In the genomic region with DNA sequence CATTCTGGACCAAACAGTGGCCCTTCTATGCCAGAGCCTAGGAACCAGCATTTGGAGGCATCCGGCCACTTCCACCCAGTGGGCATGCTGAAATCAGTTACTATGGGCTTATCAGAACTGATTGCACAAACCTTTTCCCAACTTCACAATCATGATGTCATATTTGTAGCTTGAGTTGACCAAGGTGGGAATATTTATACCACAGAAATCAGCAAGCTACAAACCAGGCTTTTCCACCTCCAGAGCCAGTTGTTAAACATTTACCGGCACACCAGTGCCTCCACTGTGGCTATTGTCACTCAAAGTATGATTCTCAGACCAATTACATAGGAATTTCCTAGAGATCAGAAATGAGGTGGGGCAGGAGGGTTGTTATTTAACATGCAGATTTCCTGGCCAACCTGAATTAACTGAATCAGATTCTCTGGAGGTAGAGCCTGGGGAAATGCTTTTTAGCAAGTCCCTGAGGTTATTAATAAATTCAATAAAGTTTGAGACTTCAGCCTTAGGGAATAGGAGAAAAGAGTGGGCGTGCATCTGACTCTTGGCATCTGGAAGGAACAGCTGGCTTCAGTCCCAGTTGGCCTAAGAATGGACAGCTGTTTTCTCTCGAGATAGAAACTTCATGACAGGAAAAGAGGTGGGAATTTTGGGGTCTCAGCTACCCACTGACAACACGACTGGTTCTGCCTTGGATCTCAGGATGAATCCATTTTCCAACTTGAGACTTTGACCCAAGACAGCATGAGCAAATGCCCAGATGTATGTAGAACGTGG, we compare ENCODE assay signal across 10 cellular contexts.
DNase-seq lines count a peak whose midpoint lies in the region; ATAC-seq and TF ChIP-seq lines count a peak whose summit lies in the region.
"Had no signal": no experiment of that assay in that cellular context is flagged by ENCODE, and none has a peak within 500 bp of the region (broad histone marks: within the 10 kb centered on the region; RNA-seq: fewer than 3 reads in every experiment).

No MANE protein-coding gene starts in this region.

- H3K79me1 ChIP-seq in neuronal stem cell (ENCODE audit: low read depth, low read length), result no peaks in the 10 kb centered on the region

- H2BK120ac ChIP-seq in neuronal stem cell (ENCODE audit: low read depth, low read length), result no peak overlapping the region

- H3K4ac ChIP-seq in neuronal stem cell (ENCODE audit: low read length), result no peak overlapping the region

- POLR2A ChIA-PET in A673 (lab: Charles Lee; ENCODE audit: low non-redundant PET), result no interaction called here
- POLR2A ChIA-PET in WTC11 (lab: Charles Lee), result no interaction called here

- 28 to 37% (median 32%) methylated on average over 6 of the region's 6 CpGs for WGBS in heart left ventricle, 4 donors
- no CpG with 5 or more reads among the region's 6 CpGs for WGBS in neuronal stem cell (ENCODE audit: extremely low coverage in 2 of 2, insufficient read length in 2 of 2, insufficient replicate concordance in 1 of 2), 2 donors

- peak overlapping the region; percentile 40 for H3K18ac ChIP-seq in neuronal stem cell (ENCODE audit: low read length)

- no peak overlapping the region for H4K8ac ChIP-seq in neuronal stem cell (ENCODE audit: low read depth, low read length)

- H2AFZ ChIP-seq in neuronal stem cell (ENCODE audit: low read length), result no peak overlapping the region
- H2AFZ ChIP-seq: parathyroid adenoma had no signal

- no peak overlapping the region for H2BK5ac ChIP-seq in neuronal stem cell (ENCODE audit: low read length)

- no peaks in the 10 kb centered on the region for H3K9me3 ChIP-seq in A673 (ENCODE audit: low read depth, low read length, poor library complexity, severe bottlenecking)
- no peaks in the 10 kb centered on the region for H3K9me3 ChIP-seq in heart left ventricle
- H3K9me3 ChIP-seq in neuronal stem cell (replicated peaks in 1 of 2; ENCODE audit: control insufficient read depth in 2 of 2, insufficient read depth in 1 of 2, low read depth in 1 of 2, low read length in 2 of 2), result no peaks in the 10 kb centered on the region

- H3K36me3 ChIP-seq in A673 (ENCODE audit: insufficient read depth, low read length, poor library complexity, severe bottlenecking) (no peaks in the 10 kb centered on the region), heart left ventricle (no peaks in the 10 kb centered on the region), neuronal stem cell (replicated peaks in 1 of 2; ENCODE audit: control insufficient read depth in 2 of 2, insufficient read depth in 2 of 2, low read length in 2 of 2) (no peaks in the 10 kb centered on the region)

- H3K27me3 ChIP-seq in A673 (replicated peaks; ENCODE audit: insufficient read depth, low read depth, low read length, poor library complexity) (no peaks in the 10 kb centered on the region), heart left ventricle (no peaks in the 10 kb centered on the region), neuronal stem cell (ENCODE audit: control insufficient read depth in 3 of 3, insufficient read depth in 3 of 3, low read depth in 1 of 3, low read length in 3 of 3) (no peaks in the 10 kb centered on the region)

- no peak overlapping the region for H3K4me3 Mint-ChIP-seq in WTC11

- H3K9me3 Mint-ChIP-seq in WTC11, result no peaks in the 10 kb centered on the region

- H3K23ac ChIP-seq in neuronal stem cell (ENCODE audit: low read depth, low read length, poor library complexity), result no peak overlapping the region

- CTCF ChIA-PET in A673 (lab: Charles Lee), result no interaction called here
- CTCF ChIA-PET in WTC11 (lab: Charles Lee), result interaction anchor here (0.6 to 2.0 kb wide), 4 partner anchors 8 to 272 kb away, joined by 3 to 4 read pairs (median 4); no protein-coding TSS in a partner anchor

- no peak overlapping the region for H4K91ac ChIP-seq in neuronal stem cell (ENCODE audit: low read depth, low read length, poor library complexity)

- peaks cover 51% of the 10 kb centered on the region for H3K4me1 Mint-ChIP-seq in WTC11

- no peaks in the 10 kb centered on the region for H3K27me3 Mint-ChIP-seq in WTC11 (ENCODE audit: low read depth)

- H3K27ac Mint-ChIP-seq in WTC11, result peak overlapping the region; percentile 40; the same call in 1 of the 2 replicates

- intact Hi-C loops in A673 (cut with micrococcal nuclease; ENCODE audit: unreplicated experiment), result no loop called here
- intact Hi-C loops in heart left ventricle (cut with DNase I), result loop anchor here in 2 of 10 donors (1.0 to 10.0 kb wide), 2 partner anchors 270 to 574 kb away; no protein-coding TSS in a partner anchor

- no peaks in the 10 kb centered on the region for H3K36me3 Mint-ChIP-seq in WTC11

- no peak overlapping the region for H2BK15ac ChIP-seq in neuronal stem cell (ENCODE audit: low read length)

- DNase-seq in A673 (ENCODE audit: low spot score) (peak; percentile 18), WTC11 (ENCODE audit: low spot score) (no peak), heart left ventricle (peak in 4 of 5 donors; percentile 42 to 67 (median 59)), neuronal stem cell (ENCODE audit: low spot score) (no peak), NCI-H446 treated with DMSO at 0.1 percent for 48 hours (lab: John Stamatoyannopoulos, UW) (no peak), NCI-H1436 treated with DMSO at 0.1 percent for 48 hours (lab: John Stamatoyannopoulos, UW) (no peak), iPS-NIHi7 (ENCODE audit: extremely low spot score) (no peak)
- DNase-seq in activated CD4-positive, CD25-positive, alpha-beta regulatory T cell (lab: John Stamatoyannopoulos, UW), result no peak
- DNase-seq: central memory CD4-positive, alpha-beta T cell had no signal

- no peak overlapping the region for H2BK12ac ChIP-seq in neuronal stem cell (ENCODE audit: low read length)

- no peak overlapping the region for H3K4me2 ChIP-seq in neuronal stem cell (ENCODE audit: insufficient read depth, low read length, poor library complexity, severe bottlenecking)

- H3K4me3 ChIP-seq in A673 (ENCODE audit: low read depth, low read length, poor library complexity, severe bottlenecking) (no peak overlapping the region), heart left ventricle (no peak overlapping the region), neuronal stem cell (ENCODE audit: low read length in 2 of 2) (no peak overlapping the region)

- no TSS peak for BruUV-seq in A673 (replicated peaks; lab: Mats Ljungman, UMichigan)

- H3K4me1 ChIP-seq in A673 (ENCODE audit: insufficient read depth, low read length, poor library complexity, severe bottlenecking) (peaks cover 19% of the 10 kb centered on the region), heart left ventricle (peaks cover 0 to 74% (median 53%) of the 10 kb centered on the region in 12 donors), neuronal stem cell (ENCODE audit: control insufficient read depth in 2 of 2, insufficient read depth in 1 of 2, low read depth in 1 of 2, low read length in 2 of 2) (peaks cover 17 to 32% of the 10 kb centered on the region in 2 donors)

- ATAC-seq in WTC11, result no peak
- ATAC-seq in heart left ventricle, result peak in 2 of 4 donors; percentile 23 to 40

- peak overlapping the region; percentile 28 for H2AK5ac ChIP-seq in neuronal stem cell (ENCODE audit: low read depth, low read length)

- H3K14ac ChIP-seq in neuronal stem cell (ENCODE audit: low read length), result no peak overlapping the region

- H3K9ac ChIP-seq in neuronal stem cell (ENCODE audit: low read depth, low read length, poor library complexity), result no peak overlapping the region
- H3K9ac ChIP-seq: parathyroid adenoma had no signal

- TF ChIP-seq POLR2A in heart left ventricle (IDR thresholded peaks at IDR 0.05), result no peak

- TF ChIP-seq CTCF in A673 (conservative IDR thresholded peaks at IDR 0.05; ENCODE audit: low read depth, low read length) (no peak), WTC11 (IDR thresholded peaks at IDR 0.05) (no peak), heart left ventricle (IDR thresholded peaks at IDR 0.05) (no peak)

- H3K27ac ChIP-seq in A673 (ENCODE audit: low read depth, low read length, poor library complexity, severe bottlenecking) (no peak overlapping the region), heart left ventricle (peak overlapping the region in 9 of 12 donors; percentile 2 to 74 (median 51)), neuronal stem cell (replicated peaks; ENCODE audit: low read length) (no peak overlapping the region)
- H3K27ac ChIP-seq: parathyroid adenoma had no signal

TF ChIP-seq in WTC11, 78 proteins besides CTCF, POLR2A, EP300 and RAD21 (continues in another document):
- TF ChIP-seq GTF2I (CRISPR knock-in tag; conservative IDR thresholded peaks at IDR 0.05) (no peak), TEAD4 (CRISPR knock-in tag; IDR thresholded peaks at IDR 0.05) (no peak), KAT7 (CRISPR knock-in tag; IDR thresholded peaks at IDR 0.05; ENCODE audit: borderline replicate concordance) (no peak), FOXK1 (CRISPR knock-in tag; IDR thresholded peaks at IDR 0.05) (no peak), RORB (CRISPR knock-in tag; IDR thresholded peaks at IDR 0.05) (no peak), ZBTB21 (CRISPR knock-in tag; IDR thresholded peaks at IDR 0.05; ENCODE audit: borderline replicate concordance) (no peak)
- TF ChIP-seq, protein P1, sequence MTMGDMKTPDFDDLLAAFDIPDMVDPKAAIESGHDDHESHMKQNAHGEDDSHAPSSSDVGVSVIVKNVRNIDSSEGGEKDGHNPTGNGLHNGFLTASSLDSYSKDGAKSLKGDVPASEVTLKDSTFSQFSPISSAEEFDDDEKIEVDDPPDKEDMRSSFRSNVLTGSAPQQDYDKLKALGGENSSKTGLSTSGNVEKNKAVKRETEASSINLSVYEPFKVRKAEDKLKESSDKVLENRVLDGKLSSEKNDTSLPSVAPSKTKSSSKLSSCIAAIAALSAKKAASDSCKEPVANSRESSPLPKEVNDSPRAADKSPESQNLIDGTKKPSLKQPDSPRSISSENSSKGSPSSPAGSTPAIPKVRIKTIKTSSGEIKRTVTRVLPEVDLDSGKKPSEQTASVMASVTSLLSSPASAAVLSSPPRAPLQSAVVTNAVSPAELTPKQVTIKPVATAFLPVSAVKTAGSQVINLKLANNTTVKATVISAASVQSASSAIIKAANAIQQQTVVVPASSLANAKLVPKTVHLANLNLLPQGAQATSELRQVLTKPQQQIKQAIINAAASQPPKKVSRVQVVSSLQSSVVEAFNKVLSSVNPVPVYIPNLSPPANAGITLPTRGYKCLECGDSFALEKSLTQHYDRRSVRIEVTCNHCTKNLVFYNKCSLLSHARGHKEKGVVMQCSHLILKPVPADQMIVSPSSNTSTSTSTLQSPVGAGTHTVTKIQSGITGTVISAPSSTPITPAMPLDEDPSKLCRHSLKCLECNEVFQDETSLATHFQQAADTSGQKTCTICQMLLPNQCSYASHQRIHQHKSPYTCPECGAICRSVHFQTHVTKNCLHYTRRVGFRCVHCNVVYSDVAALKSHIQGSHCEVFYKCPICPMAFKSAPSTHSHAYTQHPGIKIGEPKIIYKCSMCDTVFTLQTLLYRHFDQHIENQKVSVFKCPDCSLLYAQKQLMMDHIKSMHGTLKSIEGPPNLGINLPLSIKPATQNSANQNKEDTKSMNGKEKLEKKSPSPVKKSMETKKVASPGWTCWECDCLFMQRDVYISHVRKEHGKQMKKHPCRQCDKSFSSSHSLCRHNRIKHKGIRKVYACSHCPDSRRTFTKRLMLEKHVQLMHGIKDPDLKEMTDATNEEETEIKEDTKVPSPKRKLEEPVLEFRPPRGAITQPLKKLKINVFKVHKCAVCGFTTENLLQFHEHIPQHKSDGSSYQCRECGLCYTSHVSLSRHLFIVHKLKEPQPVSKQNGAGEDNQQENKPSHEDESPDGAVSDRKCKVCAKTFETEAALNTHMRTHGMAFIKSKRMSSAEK (CRISPR knock-in tag; IDR thresholded peaks at IDR 0.05; ENCODE audit: borderline replicate concordance), result no peak

Comparison
In these comparisons a context has a peak if more than half of its experiments do, and no peak if none do; other contexts are left out.
1. DNase-seq: peak in A673 (single experiment) and heart left ventricle (4 of 5); none in WTC11 (single experiment), neuronal stem cell (single experiment), NCI-H446 treated with DMSO at 0.1 percent for 48 hours (single experiment), NCI-H1436 treated with DMSO at 0.1 percent for 48 hours (single experiment), activated CD4-positive, CD25-positive, alpha-beta regulatory T cell (0 of 4) and iPS-NIHi7 (single experiment).
2. H3K27ac ChIP-seq: peak in heart left ventricle (9 of 12); none in A673 (single experiment) and neuronal stem cell (single experiment).